In genomic region chr2:85326406-85326945, GRCh38 we compare ENCODE assay signal across 8 cellular contexts. TPM values are rescaled to one million over a fixed set of nuclear protein-coding genes. Genes with fewer than 3 reads are reported as not detected.
DNase-seq lines count a peak whose midpoint lies in the region; ATAC-seq and TF ChIP-seq lines count a peak whose summit lies in the region.

No MANE protein-coding gene starts in this region.

- ATAC-seq in GM21526 (IDR thresholded peaks at IDR 0.05; ENCODE audit: low FRiP score, unreplicated experiment) = peak; percentile 30

- H3K4me1 Mint-ChIP-seq in Caco-2 (ENCODE audit: low read depth, unreplicated experiment) (peaks cover 22% of the 10 kb centered on the region), endothelial cell (ENCODE audit: unreplicated experiment) (peaks cover 44% of the 10 kb centered on the region)

- intact Hi-C loops in Caco-2 (cut with micrococcal nuclease; ENCODE audit: unreplicated experiment) = loop anchor here (5.0 kb wide), 1 partner anchor 211 kb away; the partner anchor contains the start of gene MAT2A

- H3K9me3 ChIP-seq in Caco-2 = no peaks in the 10 kb centered on the region
- no peaks in the 10 kb centered on the region for H3K9me3 ChIP-seq in neuron (ENCODE audit: low read length)

- peak overlapping the region; percentile 97 for H3K27ac Mint-ChIP-seq in Caco-2 (ENCODE audit: unreplicated experiment)
- peak overlapping the region; percentile 72 for H3K27ac Mint-ChIP-seq in endothelial cell (ENCODE audit: unreplicated experiment)

- peaks cover 7% of the 10 kb centered on the region for H3K9me3 Mint-ChIP-seq in Caco-2 (ENCODE audit: unreplicated experiment)
- no peaks in the 10 kb centered on the region for H3K9me3 Mint-ChIP-seq in endothelial cell (ENCODE audit: unreplicated experiment)

- H3K4me3 Mint-ChIP-seq in Caco-2 (ENCODE audit: unreplicated experiment) (peak overlapping the region; percentile 86), endothelial cell (ENCODE audit: unreplicated experiment) (peak overlapping the region; percentile 100)

- H3K4me1 ChIP-seq in Caco-2 (peaks cover 25% of the 10 kb centered on the region), neuron (ENCODE audit: insufficient read depth, low read length) (peaks cover 28% of the 10 kb centered on the region)

- DNase-seq in Caco-2 (no peak), LNCaP clone FGC (ENCODE audit: low read depth) (no peak), endothelial cell (ENCODE audit: low spot score) (no peak), cerebellar cortex (ENCODE audit: low spot score) (no peak), NCI-H69 (lab: John Stamatoyannopoulos, UW) (no peak)
- DNase-seq in activated CD4-positive, alpha-beta T cell treated with anti-CD3 and anti-CD28 coated beads, Interleukin-2, amount 50 U/mL, for 1 hour = peak; percentile 19

- TF ChIP-seq CTCF in Caco-2 (IDR thresholded peaks at IDR 0.05; ENCODE audit: insufficient read depth in 1 of 2, low read depth in 1 of 2, low read length in 1 of 2, severe bottlenecking in 1 of 2, unreplicated experiment in 1 of 2) (no peak), LNCaP clone FGC (IDR thresholded peaks at IDR 0.05; ENCODE audit: control insufficient read depth, extremely low read depth, insufficient read depth) (no peak), endothelial cell (IDR thresholded peaks at IDR 0.05; ENCODE audit: unreplicated experiment) (no peak)

- H3K27me3 ChIP-seq in Caco-2 (replicated peaks; ENCODE audit: control insufficient read depth, insufficient read depth, low read length) = no peaks in the 10 kb centered on the region
- H3K27me3 ChIP-seq in neuron (ENCODE audit: insufficient read depth, low read length) = no peaks in the 10 kb centered on the region

- TSS peak; percentile 35 for BruUV-seq in Caco-2 (replicated peaks; lab: Mats Ljungman, UMichigan)

- H3K4me3 ChIP-seq in Caco-2 (ENCODE audit: low read depth, low read length) (peak overlapping the region; percentile 93), LNCaP clone FGC (ENCODE audit: low read depth, low read length) (peak overlapping the region; percentile 81), neuron (ENCODE audit: low read length) (peak overlapping the region; percentile 62)

- H3K36me3 Mint-ChIP-seq in Caco-2 (ENCODE audit: insufficient read depth, unreplicated experiment) (peaks cover 60% of the 10 kb centered on the region), endothelial cell (ENCODE audit: low read depth, unreplicated experiment) (peaks cover 45% of the 10 kb centered on the region)

- H3K36me3 ChIP-seq in Caco-2 (ENCODE audit: control insufficient read depth, insufficient read depth, low read length) (peaks cover 5% of the 10 kb centered on the region; the same call in 1 of the 2 replicates), neuron (ENCODE audit: insufficient read depth, low read length) (peaks cover 43% of the 10 kb centered on the region)

- H2AFZ ChIP-seq in neuron (ENCODE audit: low read depth, low read length) = no peak overlapping the region

- H3K27me3 Mint-ChIP-seq in Caco-2 (ENCODE audit: insufficient read depth, unreplicated experiment) = no peaks in the 10 kb centered on the region
- H3K27me3 Mint-ChIP-seq in endothelial cell (ENCODE audit: unreplicated experiment) = peaks cover 13% of the 10 kb centered on the region

- POLR2A ChIA-PET in Caco-2 (lab: Charles Lee) = interaction anchor here (0.5 to 2.5 kb wide), 2 partner anchors 92 to 205 kb away, joined by 4 to 8 read pairs; partner anchors contain the start of gene SH2D6

- CTCF ChIA-PET in Caco-2 (lab: Charles Lee) = no interaction called here

RNA-seq across cellular contexts. Expression of gene TGOLN2, which starts 1.3 kb away (rescaled TPM):
- total RNA-seq in Caco-2 (2022) (109 and 119 TPM in 2 replicates), endothelial cell (ENCODE audit: unreplicated experiment) (83.1 TPM)

RNA-seq across cellular contexts. Expression of gene RETSAT, which starts 27.9 kb away (rescaled TPM):
- 31.1 and 32.3 TPM in 2 replicates for total RNA-seq in Caco-2 (2022)
- total RNA-seq in endothelial cell (ENCODE audit: unreplicated experiment) = 37.0 TPM

RNA-seq across cellular contexts. Expression of gene ELMOD3, which starts 28.1 kb away (rescaled TPM):
- total RNA-seq in Caco-2 (2022) (10.3 and 11.3 TPM in 2 replicates), endothelial cell (ENCODE audit: unreplicated experiment) (15.9 TPM)
